Comparison of ENCODE assay signal across 8 cellular contexts in genomic region chr9:90233081-90233480, GRCh38.
DNase-seq lines count a peak whose midpoint lies in the region; ATAC-seq, FAIRE-seq and TF ChIP-seq lines count a peak whose summit lies in the region.
"Not testable (repeated sequence)": the region's sequence is repeated elsewhere in the genome, so short reads cannot be mapped to it uniquely, and the experiment has no call there.

No MANE protein-coding gene starts in this region.

- CTCF ChIA-PET in PC-3 (lab: Charles Lee); mammary epithelial cell (lab: Charles Lee; ENCODE audit: low non-redundant PET): not testable (repeated sequence)

- H3F3A ChIP-seq in PC-3 (ENCODE audit: low read length, unreplicated experiment) = not testable (repeated sequence)

- BruUV-seq in PC-3 (replicated peaks; lab: Mats Ljungman, UMichigan); mammary epithelial cell (replicated peaks; lab: Mats Ljungman, UMichigan): not testable (repeated sequence)

- not testable (repeated sequence) for H3K9me2 ChIP-seq in PC-3 (replicated peaks; ENCODE audit: low read length)

- DNase-seq in PC-3 (peak; percentile 1), astrocyte of the cerebellum (ENCODE audit: low read depth) (peak; percentile 12), mammary epithelial cell (peak; percentile 67), bronchial epithelial cell (ENCODE audit: low read depth) (peak; percentile 47), epithelial cell of esophagus (ENCODE audit: low read depth) (peak; percentile 74), epithelial cell of prostate (ENCODE audit: low read depth, low spot score) (peak; percentile 20), foreskin keratinocyte (peak; percentile 47 to 76), renal cortical epithelial cell (ENCODE audit: low read depth) (peak; percentile 48)

- WGBS in mammary epithelial cell (ENCODE audit: low coverage, missing lambda C conversion rate) = 29% methylated on average over 4 of the region's 4 CpGs

- H3K9ac ChIP-seq in PC-3 (ENCODE audit: low read length); mammary epithelial cell (ENCODE audit: insufficient read depth, low read length): not testable (repeated sequence)

- intact Hi-C loops in PC-3 (cut with micrococcal nuclease); mammary epithelial cell (cut with micrococcal nuclease): not testable (repeated sequence)

- H3K27me3 ChIP-seq in PC-3 (ENCODE audit: low read length); mammary epithelial cell (ENCODE audit: insufficient read depth, low read length); bronchial epithelial cell (ENCODE audit: control insufficient read depth, insufficient read depth, low read length); foreskin keratinocyte: not testable (repeated sequence)

- not testable (repeated sequence) for TF ChIP-seq CTCF in PC-3 (conservative IDR thresholded peaks at IDR 0.05; ENCODE audit: low read depth, low read length); astrocyte of the cerebellum (IDR thresholded peaks at IDR 0.05; ENCODE audit: low read depth, low read length, missing control alignments); mammary epithelial cell (conservative IDR thresholded peaks at IDR 0.05 in 1 of 2, IDR thresholded peaks at IDR 0.05 in 1 of 2; ENCODE audit: extremely low read depth in 1 of 2, insufficient read depth in 1 of 2, low read depth in 1 of 2, low read length in 2 of 2); bronchial epithelial cell (IDR thresholded peaks at IDR 0.05; ENCODE audit: insufficient read depth, low read length, severe bottlenecking); epithelial cell of esophagus (IDR thresholded peaks at IDR 0.05; ENCODE audit: insufficient read depth, low read depth, low read length, missing control alignments); foreskin keratinocyte (conservative IDR thresholded peaks at IDR 0.05)

- not testable (repeated sequence) for H3K9me3 ChIP-seq in PC-3 (ENCODE audit: low read length); mammary epithelial cell (replicated peaks; ENCODE audit: insufficient read depth, low read length)

- H3K79me2 ChIP-seq in PC-3 (ENCODE audit: low read length); mammary epithelial cell (ENCODE audit: insufficient read depth, low read length): not testable (repeated sequence)

- dilution Hi-C loops in mammary epithelial cell (cut with HindIII; ENCODE audit: low sequenced_read_pairs) = not testable (repeated sequence)

- H3K27ac ChIP-seq in PC-3 (ENCODE audit: low read length); mammary epithelial cell (ENCODE audit: insufficient read depth, low read depth, low read length); foreskin keratinocyte: not testable (repeated sequence)
- peak overlapping the region; percentile 8 for H3K27ac ChIP-seq in epithelial cell of prostate

- FAIRE-seq in bronchial epithelial cell (lab: Jason Lieb, UNC) = not testable (repeated sequence)

- not testable (repeated sequence) for H3K4me2 ChIP-seq in PC-3 (ENCODE audit: low read length); mammary epithelial cell (ENCODE audit: insufficient read depth, low read depth, low read length)

- not testable (repeated sequence) for H3K4me3 ChIP-seq in PC-3 (ENCODE audit: low read length); astrocyte of the cerebellum (ENCODE audit: low read depth, low read length); mammary epithelial cell (replicated peaks in 1 of 3; ENCODE audit: insufficient read depth in 1 of 3, low read depth in 2 of 3, low read length in 3 of 3); bronchial epithelial cell (ENCODE audit: low read depth, low read length); epithelial cell of esophagus (ENCODE audit: low read length)

- in situ Hi-C loops in astrocyte of the cerebellum (cut with HindIII; ENCODE audit: low sequenced_read_pairs) = not testable (repeated sequence)
- in situ Hi-C loops in mammary epithelial cell (cut with MboI; ENCODE audit: low sequenced_read_pairs in 2 of 2) = loop anchor here in 1 of 2 donors (25.0 kb wide), 1 partner anchor 629 kb away; no protein-coding TSS in a partner anchor

- H3K36me3 ChIP-seq in PC-3 (ENCODE audit: low read depth, low read length); mammary epithelial cell (ENCODE audit: insufficient read depth, low read length); bronchial epithelial cell (ENCODE audit: control insufficient read depth, insufficient read depth, low read length): not testable (repeated sequence)

- H4K20me1 ChIP-seq in PC-3 (ENCODE audit: low read length); mammary epithelial cell (ENCODE audit: insufficient read depth, low read length): not testable (repeated sequence)

- ATAC-seq in PC-3, foreskin keratinocyte: not testable (repeated sequence)

- POLR2A ChIA-PET in PC-3 (lab: Charles Lee; ENCODE audit: unreplicated experiment) = not testable (repeated sequence)

- not testable (repeated sequence) for H2AFZ ChIP-seq in PC-3 (ENCODE audit: low read length); mammary epithelial cell (ENCODE audit: low read depth, low read length)

- not testable (repeated sequence) for H3K4me1 ChIP-seq in PC-3 (ENCODE audit: insufficient read depth, low read length); mammary epithelial cell (ENCODE audit: insufficient read depth, low read length); foreskin keratinocyte

Comparison
In these comparisons a context has a peak if more than half of its experiments do, and no peak if none do; other contexts are left out.
1. DNase-seq: peak in every context shown above with its lines; median percentile 74 in epithelial cell of esophagus; 67 in mammary epithelial cell; 62 in foreskin keratinocyte; 48 in renal cortical epithelial cell; 47 in bronchial epithelial cell; 20 in epithelial cell of prostate; 12 in astrocyte of the cerebellum; 1 in PC-3.